ENCODE assay signal across 8 cellular contexts in genomic region chr15:44726136-44726535, GRCh38. TPM values are rescaled to one million over a fixed set of nuclear protein-coding genes. Genes with fewer than 3 reads are reported as not detected.
DNase-seq lines count a peak whose midpoint lies in the region; ATAC-seq and TF ChIP-seq lines count a peak whose summit lies in the region.

No MANE protein-coding gene starts in this region.

- no peak for TF ChIP-seq POLR2A in uterus (IDR thresholded peaks at IDR 0.05)

- intact Hi-C loops in cardiac septum (cut with DNase I) = loop anchor here (5.0 to 10.0 kb wide), 2 partner anchors 189 to 301 kb away; partner anchors contain the start of genes CTDSPL2 and EIF3J
- intact Hi-C loops in uterus (cut with DNase I; ENCODE audit: low total_unique reads) = no loop called here

- peak overlapping the region in 1 of 2 donors; percentile 13 for H3K4me3 ChIP-seq in right atrium auricular region
- H3K4me3 ChIP-seq in lung = no peak overlapping the region
- no peak overlapping the region for H3K4me3 ChIP-seq in uterus

- H3K4me1 ChIP-seq in right atrium auricular region (peaks cover 0 to 43% of the 10 kb centered on the region in 2 donors), lung (ENCODE audit: control insufficient read depth in 2 of 2, insufficient read depth in 2 of 2, low read length in 2 of 2) (peaks cover 2 to 11% of the 10 kb centered on the region in 2 donors), uterus (no peaks in the 10 kb centered on the region)

- H3K36me3 ChIP-seq in right atrium auricular region = no peaks in the 10 kb centered on the region
- no peaks in the 10 kb centered on the region for H3K36me3 ChIP-seq in lung (ENCODE audit: control insufficient read depth in 2 of 2, insufficient read depth in 2 of 2, low read length in 2 of 2)
- no peaks in the 10 kb centered on the region for H3K36me3 ChIP-seq in uterus

- no peak for TF ChIP-seq CTCF in right atrium auricular region (IDR thresholded peaks at IDR 0.05)
- TF ChIP-seq CTCF in lung (IDR thresholded peaks at IDR 0.05; ENCODE audit: control extremely low read depth, extremely low read depth) = no peak
- TF ChIP-seq CTCF in uterus (IDR thresholded peaks at IDR 0.05) = no peak

- ATAC-seq in lung (ENCODE audit: insufficient read depth, low FRiP score) (no peak), HG03135 (IDR thresholded peaks at IDR 0.05; ENCODE audit: unreplicated experiment) (no peak), HG02571 (IDR thresholded peaks at IDR 0.05; ENCODE audit: unreplicated experiment) (no peak)

- DNase-seq in right atrium auricular region (ENCODE audit: low spot score) (no peak), cardiac septum (ENCODE audit: low spot score) (no peak), lung (ENCODE audit: low spot score) (no peak), uterus (no peak), medulla oblongata (ENCODE audit: extremely low spot score) (no peak)

- H3K27me3 ChIP-seq in right atrium auricular region = no peaks in the 10 kb centered on the region
- H3K27me3 ChIP-seq in lung (ENCODE audit: control insufficient read depth, insufficient read depth) = no peaks in the 10 kb centered on the region
- H3K27me3 ChIP-seq in uterus = no peaks in the 10 kb centered on the region

- H3K27ac ChIP-seq in right atrium auricular region = peak overlapping the region; percentile 95 to 98
- peak overlapping the region; percentile 62 for H3K27ac ChIP-seq in adipose tissue (ENCODE audit: low read depth, low read length)
- peak overlapping the region; percentile 62 to 73 for H3K27ac ChIP-seq in lung (ENCODE audit: low read depth in 1 of 2, low read length in 1 of 2)
- H3K27ac ChIP-seq in uterus = peak overlapping the region; percentile 98 to 99

- 40 to 78% (median 51%) methylated on average over 7 of the region's 7 CpGs for WGBS in adipose tissue, 3 donors
- WGBS in lung, 2 donors = 35 to 40% methylated on average over 7 of the region's 7 CpGs

- H3K9me3 ChIP-seq in right atrium auricular region (no peaks in the 10 kb centered on the region), lung (ENCODE audit: control insufficient read depth in 2 of 2, insufficient read depth in 1 of 2, low read length in 1 of 2) (no peaks in the 10 kb centered on the region), uterus (no peaks in the 10 kb centered on the region)

RNA-seq across cellular contexts. Expression of gene TRIM69, which starts 10.2 kb away (rescaled TPM):
- total RNA-seq in right atrium auricular region = 10 to 100 TPM; 28.9 to 55.1 TPM
- 70.7 TPM for total RNA-seq in cardiac septum
- 10 to 100 TPM in 2 of 3 donors, 1 to 10 TPM in 1; 5.1 to 26.1 (median 15.1) TPM for polyA plus RNA-seq in adipose tissue
- total RNA-seq in lung = 10 to 100 TPM; 13.1 to 21.3 TPM
- 10 to 100 TPM; 11.2 to 26.4 TPM for polyA plus RNA-seq in lung
- 10 to 100 TPM in 3 of 4 donors, 1 to 10 TPM in 1; 6.1 to 16.2 (median 15.4) TPM for total RNA-seq in uterus

RNA-seq across cellular contexts. Expression of gene B2M, which starts 14.8 kb away (rescaled TPM):
- total RNA-seq in right atrium auricular region = 1,000 to 10,000 TPM; 1,354 to 2,259 TPM
- total RNA-seq in cardiac septum = 904 TPM
- polyA plus RNA-seq in adipose tissue = 1,000 to 10,000 TPM; 1,145 to 2,871 (median 2,103) TPM
- 1,000 to 10,000 TPM; 2,080 to 4,787 TPM for total RNA-seq in lung
- over 10,000 TPM in 1 of 2 donors, 1,000 to 10,000 TPM in 1; 1,933 to 11,026 TPM for polyA plus RNA-seq in lung
- 1,000 to 10,000 TPM; 1,923 to 3,458 (median 2,385) TPM for total RNA-seq in uterus

RNA-seq across cellular contexts. Expression of gene PATL2, which starts 15.0 kb away (rescaled TPM):
- total RNA-seq in right atrium auricular region = 1 to 10 TPM in 1 of 2 donors, under 1 TPM in 1; 0.75 to 4.5 TPM
- 1.00 TPM for total RNA-seq in cardiac septum
- under 1 TPM in 2 of 3 donors, not detected in 1; 0.47 to 0.54 TPM for polyA plus RNA-seq in adipose tissue
- 1 to 10 TPM; 2.4 to 3.0 TPM for total RNA-seq in lung
- 1 to 10 TPM; 4.4 to 4.8 TPM for polyA plus RNA-seq in lung
- total RNA-seq in uterus = 1 to 10 TPM in 2 of 4 donors, under 1 TPM in 1, not detected in 1; 0.28 to 2.0 (median 2.0) TPM
